In the genomic region with DNA sequence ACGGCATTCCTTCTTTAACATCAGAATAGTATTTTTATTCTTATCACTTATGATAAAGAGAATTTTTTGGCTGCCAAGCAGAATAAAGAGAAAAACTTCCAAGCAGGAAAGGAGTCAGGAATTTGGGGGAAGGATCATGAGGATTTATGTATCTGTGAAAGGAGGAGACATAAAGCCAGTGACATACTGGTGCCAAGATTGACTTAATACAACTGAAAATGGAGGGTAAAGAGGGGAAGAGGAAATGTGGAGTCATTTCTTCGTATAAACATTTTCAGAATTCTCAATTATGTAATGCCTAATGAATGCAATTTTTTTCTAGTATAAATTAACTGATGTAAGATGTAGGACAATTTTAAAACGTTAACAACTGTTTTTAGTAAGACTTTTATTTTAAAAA, we compare ENCODE assay signal across 13 cellular contexts.
"Had no signal": no experiment of that assay in that cellular context is flagged by ENCODE, and none has a peak within 500 bp of the region (broad histone marks: within the 10 kb centered on the region; RNA-seq: fewer than 3 reads in every experiment).

No MANE protein-coding gene starts in this region.

- H3K9me3 ChIP-seq: pancreas had no signal

- H3K4me1 ChIP-seq: foreskin keratinocyte, pancreas had no signal

- H3K27me3 ChIP-seq: foreskin keratinocyte, pancreas had no signal

- H3K4me1 Mint-ChIP-seq: neural crest cell had no signal

- H3K27ac ChIP-seq: foreskin keratinocyte, pancreas, VCaP had no signal

- ATAC-seq: activated T-cell treated with anti-CD3 and anti-CD28 coated beads, Interleukin-2, amount 50 U/mL, for 72 hours; foreskin keratinocyte; left colon; pancreas had no signal

- H3K27ac Mint-ChIP-seq: activated CD4-positive, alpha-beta memory T cell treated with anti-CD3 and anti-CD28 coated beads for 36 hours; activated T-cell treated with anti-CD3 and anti-CD28 coated beads, Interleukin-2, amount 50 U/mL, for 72 hours had no signal

- H3K4me3 ChIP-seq: pancreas had no signal

- H3K36me3 ChIP-seq: pancreas had no signal

- H3K9me3 Mint-ChIP-seq: activated CD4-positive, alpha-beta memory T cell treated with anti-CD3 and anti-CD28 coated beads for 36 hours; activated T-cell treated with anti-CD3 and anti-CD28 coated beads, Interleukin-2, amount 50 U/mL, for 72 hours; neural crest cell had no signal

- H3K27me3 Mint-ChIP-seq: activated CD4-positive, alpha-beta memory T cell treated with anti-CD3 and anti-CD28 coated beads for 36 hours had no signal

- H3K4me3 Mint-ChIP-seq: activated CD4-positive, alpha-beta memory T cell treated with anti-CD3 and anti-CD28 coated beads for 36 hours; activated T-cell treated with anti-CD3 and anti-CD28 coated beads, Interleukin-2, amount 50 U/mL, for 72 hours; neural crest cell had no signal

- DNase-seq: activated CD4-positive, alpha-beta memory T cell treated with anti-CD3 and anti-CD28 coated beads for 36 hours; activated T-cell treated with anti-CD3 and anti-CD28 coated beads, Interleukin-2, amount 50 U/mL, for 72 hours; caudate nucleus; cortex of kidney; effector memory CD4-positive, alpha-beta T cell; erythroblast; foreskin keratinocyte; left colon; pancreas; retina; stimulated activated CD4-positive, alpha-beta T cell treated with anti-CD3 and anti-CD28 coated beads, Interleukin-4, amount 100 ng/mL, for 1 hour had no signal
